ENCODE assay signal across 8 cellular contexts in the genomic region with DNA sequence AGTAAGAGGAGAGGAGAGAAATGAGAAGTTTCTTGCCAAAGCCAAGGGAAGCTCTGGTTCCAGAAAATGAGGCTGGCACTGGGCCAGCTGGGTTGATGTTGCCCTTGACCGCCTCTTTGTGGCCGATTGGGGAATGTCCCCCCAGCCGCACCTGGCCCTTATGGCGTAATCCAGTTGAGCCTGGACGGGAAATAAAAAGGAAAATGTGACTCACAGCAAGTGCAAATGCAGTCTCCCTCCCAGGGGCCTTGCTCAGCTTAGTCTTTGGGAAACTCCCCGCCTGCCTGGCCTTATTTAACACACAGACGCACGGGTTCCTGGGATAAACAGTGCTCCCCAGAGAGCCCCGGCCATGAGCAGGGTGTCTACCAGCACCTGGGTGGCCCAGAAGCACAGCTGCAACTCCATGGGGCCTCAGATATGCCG.
DNase-seq lines count a peak whose midpoint lies in the region; ATAC-seq and TF ChIP-seq lines count a peak whose summit lies in the region.

No MANE protein-coding gene starts in this region.

- H3K27me3 Mint-ChIP-seq in brain: no peaks in the 10 kb centered on the region
- H3K27me3 Mint-ChIP-seq in immature natural killer cell (ENCODE audit: low read depth in 3 of 3): peaks cover 0 to 6% (median 0%) of the 10 kb centered on the region in 3 donors

- DNase-seq in Daoy (ENCODE audit: low read depth) (peak; percentile 94), GM19240 (ENCODE audit: insufficient read length, low spot score) (peak; percentile 28), NCI-H748 treated with DMSO at 0.1 percent for 48 hours (lab: John Stamatoyannopoulos, UW) (peak; percentile 28), islet precursor cell (peak; percentile 96), immature natural killer cell (no peak)
- DNase-seq in stimulated activated CD4-positive, alpha-beta T cell treated with anti-CD3 and anti-CD28 coated beads, Interleukin-4, amount 100 ng/mL, for 1 hour: peak; percentile 16

- peak in 1 of 2 experiments; percentile 39 for TF ChIP-seq CTCF in brain (conservative IDR thresholded peaks at IDR 0.05)

- H3K36me3 Mint-ChIP-seq in brain (peaks cover 6% of the 10 kb centered on the region), immature natural killer cell (no peaks in the 10 kb centered on the region)

- ATAC-seq in HG03139 (IDR thresholded peaks at IDR 0.05; ENCODE audit: unreplicated experiment): peak; percentile 85

- H3K9me3 Mint-ChIP-seq in brain (peaks cover 0 to 3% (median 0%) of the 10 kb centered on the region in 5 experiments), immature natural killer cell (peaks cover 0 to 4% (median 0%) of the 10 kb centered on the region in 6 donors)

- H3K4me3 Mint-ChIP-seq in brain (peak overlapping the region in 1 of 5 experiments; percentile 20), immature natural killer cell (no peak overlapping the region)

- H3K4me1 Mint-ChIP-seq in brain (peaks cover 66% of the 10 kb centered on the region), immature natural killer cell (no peaks in the 10 kb centered on the region)

- H3K27ac Mint-ChIP-seq in brain (peak overlapping the region; percentile 62 to 88 (median 83)), immature natural killer cell (no peak overlapping the region)

Comparison
In these comparisons a context has a peak if more than half of its experiments do, and no peak if none do; other contexts are left out.
1. DNase-seq: peak in Daoy (single experiment), GM19240 (single experiment), NCI-H748 treated with DMSO at 0.1 percent for 48 hours (single experiment), islet precursor cell (single experiment) and stimulated activated CD4-positive, alpha-beta T cell treated with anti-CD3 and anti-CD28 coated beads, Interleukin-4, amount 100 ng/mL, for 1 hour (single experiment); none in immature natural killer cell (0 of 3).
2. H3K27ac Mint-ChIP-seq: peak in brain (5 of 5); none in immature natural killer cell (0 of 6).